Comparison of ENCODE assay signal across 7 cellular contexts in genomic region chr1:113874017-113874879, GRCh38. TPM values are rescaled to one million over a fixed set of nuclear protein-coding genes. Genes with fewer than 3 reads are reported as not detected.
A peak's percentile ranks its signal among the peaks of the same experiment; 100 is the strongest.
DNase-seq lines count a peak whose midpoint lies in the region; ATAC-seq and TF ChIP-seq lines count a peak whose summit lies in the region.

No MANE protein-coding gene starts in this region.

- H3K36me3 ChIP-seq in esophagus squamous epithelium (no peaks in the 10 kb centered on the region), mesenchymal stem cell (ENCODE audit: control insufficient read depth in 1 of 2, insufficient read depth in 2 of 2, low read depth in 1 of 2, low read length in 2 of 2) (no peaks in the 10 kb centered on the region)

- H3K27me3 ChIP-seq in esophagus squamous epithelium (no peaks in the 10 kb centered on the region), mesenchymal stem cell (ENCODE audit: control insufficient read depth in 1 of 2, insufficient read depth in 1 of 2, low read length in 2 of 2) (no peaks in the 10 kb centered on the region)

- no peak overlapping the region for H2BK12ac ChIP-seq in mesenchymal stem cell (ENCODE audit: low read length in 2 of 2)

- peak; percentile 73 for TF ChIP-seq CTCF in GM12873 (IDR thresholded peaks at IDR 0.05; ENCODE audit: insufficient read depth, low read depth, low read length, missing control alignments)
- TF ChIP-seq CTCF in esophagus squamous epithelium (IDR thresholded peaks at IDR 0.05) = peak in 1 of 6 experiments; percentile 23

- no peak overlapping the region for H3K18ac ChIP-seq in mesenchymal stem cell (ENCODE audit: low read depth in 1 of 2, low read length in 2 of 2)

- no peaks in the 10 kb centered on the region for H3K79me1 ChIP-seq in mesenchymal stem cell (replicated peaks; ENCODE audit: low read length, poor library complexity, severe bottlenecking)

- no peak overlapping the region for H4K91ac ChIP-seq in mesenchymal stem cell (ENCODE audit: low read length)

- H2BK120ac ChIP-seq in mesenchymal stem cell (ENCODE audit: low read depth, low read length) = no peak overlapping the region

- DNase-seq in SIG-M5 treated with dmso at 0.1 percent for 504 hours (lab: John Stamatoyannopoulos, UW; ENCODE audit: unreplicated experiment) (peak; percentile 85), esophagus squamous epithelium (lab: John Stamatoyannopoulos, UW) (no peak), mesenchymal stem cell (no peak), NCI-H2227 treated with DMSO at 0.1 percent for 48 hours (lab: John Stamatoyannopoulos, UW) (no peak)

- H2BK5ac ChIP-seq in mesenchymal stem cell (ENCODE audit: low read depth, low read length, poor library complexity, severe bottlenecking) = no peak overlapping the region

- TF ChIP-seq POLR2A in esophagus squamous epithelium (IDR thresholded peaks at IDR 0.05) = no peak

- H3K4ac ChIP-seq in mesenchymal stem cell (ENCODE audit: low read depth in 1 of 2, low read length in 2 of 2) = no peak overlapping the region

- H3K27ac ChIP-seq in esophagus squamous epithelium (peak overlapping the region; percentile 17 to 45 (median 30)), mesenchymal stem cell (ENCODE audit: low read length, poor library complexity, severe bottlenecking) (no peak overlapping the region)

- no peak overlapping the region for H3K4me2 ChIP-seq in mesenchymal stem cell (ENCODE audit: low read length, poor library complexity, severe bottlenecking)

- 21 to 23% methylated on average over 1 of the region's 1 CpG for WGBS in esophagus squamous epithelium, 2 donors
- WGBS in mesenchymal stem cell = no CpG with 5 or more reads among the region's 1 CpG

- intact Hi-C loops in esophagus squamous epithelium (cut with DNase I) = no loop called here

- H3K4me3 ChIP-seq in esophagus squamous epithelium = no peak overlapping the region
- H3K4me3 ChIP-seq in mesenchymal stem cell (ENCODE audit: insufficient read depth in 1 of 2, low read depth in 1 of 2, low read length in 2 of 2) = no peak overlapping the region

- H3K23ac ChIP-seq in mesenchymal stem cell (ENCODE audit: low read length in 2 of 2) = no peak overlapping the region

- H3K4me1 ChIP-seq in esophagus squamous epithelium (peaks cover 6 to 54% (median 10%) of the 10 kb centered on the region in 3 donors), mesenchymal stem cell (ENCODE audit: control insufficient read depth, insufficient read depth, low read depth, low read length) (peaks cover 3% of the 10 kb centered on the region)

- H3K9me3 ChIP-seq in esophagus squamous epithelium = no peaks in the 10 kb centered on the region
- no peaks in the 10 kb centered on the region for H3K9me3 ChIP-seq in mesenchymal stem cell (ENCODE audit: control insufficient read depth, low read length)

- no peak overlapping the region for H3K14ac ChIP-seq in mesenchymal stem cell (ENCODE audit: low read length in 2 of 2)

- no peak overlapping the region for H4K8ac ChIP-seq in mesenchymal stem cell (ENCODE audit: low read length)

- H2AK5ac ChIP-seq in mesenchymal stem cell (ENCODE audit: low read length, severe bottlenecking) = no peak overlapping the region

- H2AFZ ChIP-seq in mesenchymal stem cell (ENCODE audit: low read depth, low read length) = no peak overlapping the region

- H2BK15ac ChIP-seq in mesenchymal stem cell (ENCODE audit: low read depth, poor library complexity, severe bottlenecking) = no peak overlapping the region

- H3K9ac ChIP-seq in mesenchymal stem cell (ENCODE audit: low read length) = no peak overlapping the region

- ATAC-seq in HG02870 (IDR thresholded peaks at IDR 0.05; ENCODE audit: unreplicated experiment) (peak; percentile 31), GM21526 (IDR thresholded peaks at IDR 0.05; ENCODE audit: low FRiP score, unreplicated experiment) (no peak)

RNA-seq across cellular contexts. Expression of gene PTPN22, which starts 2.7 kb away (rescaled TPM):
- total RNA-seq in esophagus squamous epithelium = 1 to 10 TPM; 1.1 to 5.7 (median 1.9) TPM
- 0.07 TPM for polyA plus RNA-seq in mesenchymal stem cell (2013, experiment 1 of 2)
- polyA plus RNA-seq in mesenchymal stem cell (2013, experiment 2 of 2) = 0.10 TPM

RNA-seq across cellular contexts. Expression of gene BCL2L15, which starts 13.1 kb away (rescaled TPM):
- 1 to 10 TPM in 3 of 4 donors, under 1 TPM in 1; 0.76 to 6.8 (median 3.4) TPM for total RNA-seq in esophagus squamous epithelium
- polyA plus RNA-seq in mesenchymal stem cell (2013, experiment 1 of 2) = 0.03 TPM
- 0.10 TPM for polyA plus RNA-seq in mesenchymal stem cell (2013, experiment 2 of 2)

RNA-seq across cellular contexts. Expression of gene AP4B1, which starts 30.4 kb away (rescaled TPM):
- total RNA-seq in esophagus squamous epithelium = 10 to 100 TPM in 2 of 4 donors, 1 to 10 TPM in 2; 8.2 to 15.3 (median 11.5) TPM
- 5.4 TPM for polyA plus RNA-seq in mesenchymal stem cell (2013, experiment 1 of 2)
- polyA plus RNA-seq in mesenchymal stem cell (2013, experiment 2 of 2) = 6.2 TPM

RNA-seq across cellular contexts. Expression of gene DCLRE1B, which starts 30.9 kb away (rescaled TPM):
- 1 to 10 TPM; 2.7 to 6.5 (median 4.7) TPM for total RNA-seq in esophagus squamous epithelium
- 5.4 TPM for polyA plus RNA-seq in mesenchymal stem cell (2013, experiment 1 of 2)
- 5.4 TPM for polyA plus RNA-seq in mesenchymal stem cell (2013, experiment 2 of 2)

RNA-seq across cellular contexts. Expression of gene HIPK1, which starts 54.9 kb away (rescaled TPM):
- 10 to 100 TPM; 34.1 to 46.5 (median 43.6) TPM for total RNA-seq in esophagus squamous epithelium
- 21.0 TPM for polyA plus RNA-seq in mesenchymal stem cell (2013, experiment 1 of 2)
- 20.0 TPM for polyA plus RNA-seq in mesenchymal stem cell (2013, experiment 2 of 2)
